In genomic region chr17:78718575-78719209, GRCh38 we compare ENCODE assay signal across 1 cellular context.
A peak's percentile ranks its signal among the peaks of the same experiment; 100 is the strongest.
TF ChIP-seq lines count a peak whose summit lies in the region.

No MANE protein-coding gene starts in this region.

TF ChIP-seq in HepG2, 621 proteins besides CTCF, POLR2A, EP300 and RAD21 (continued from another document and continues in another):
- TF ChIP-seq ZBTB43 (CRISPR knock-in tag; conservative IDR thresholded peaks at IDR 0.05) = no peak
- TF ChIP-seq TCF7 (IDR thresholded peaks at IDR 0.05; ENCODE audit: low read depth) = no peak
- TF ChIP-seq ZNF687 (CRISPR knock-in tag; IDR thresholded peaks at IDR 0.05) = peak; percentile 35; the same call in 1 of the 2 replicates
- no peak for TF ChIP-seq MXD3 (CRISPR knock-in tag; IDR thresholded peaks at IDR 0.05)
- TF ChIP-seq KDM4B (CRISPR knock-in tag; IDR thresholded peaks at IDR 0.05) = no peak
- TF ChIP-seq IRF9 (CRISPR knock-in tag; IDR thresholded peaks at IDR 0.05; ENCODE audit: borderline replicate concordance) = no peak
- no peak for TF ChIP-seq KLF16 (CRISPR knock-in tag; IDR thresholded peaks at IDR 0.05)
- TF ChIP-seq ZNF768 (CRISPR knock-in tag; IDR thresholded peaks at IDR 0.05) = peak; percentile 27; the same call in 1 of the 2 replicates
- TF ChIP-seq TBL1XR1 (IDR thresholded peaks at IDR 0.05; ENCODE audit: borderline replicate concordance, low read length, partially characterized antibody) = no peak
- TF ChIP-seq POLR2AphosphoS5 (IDR thresholded peaks at IDR 0.05; ENCODE audit: low read depth, low read length) = no peak
- TF ChIP-seq NFE2L2 (IDR thresholded peaks at IDR 0.05; ENCODE audit: low read length) = no peak
- 0 out of 2 replicates have a peak, but pooled peaks have one; percentile 13 for TF ChIP-seq ZSCAN5A (CRISPR knock-in tag; IDR thresholded peaks at IDR 0.05; ENCODE audit: borderline replicate concordance)
- TF ChIP-seq ZNF781 (CRISPR knock-in tag; IDR thresholded peaks at IDR 0.05; ENCODE audit: borderline replicate concordance, not compliant biosample characterization) = no peak
- 0 out of 2 replicates have a peak, but pooled peaks have one; percentile 7 for TF ChIP-seq KDM2A (CRISPR knock-in tag; IDR thresholded peaks at IDR 0.05; ENCODE audit: borderline replicate concordance, low read depth)
- no peak for TF ChIP-seq ZNF576 (CRISPR knock-in tag; IDR thresholded peaks at IDR 0.05)
- TF ChIP-seq SNAPC2 (CRISPR knock-in tag; IDR thresholded peaks at IDR 0.05) = no peak
- TF ChIP-seq GPBP1L1 (CRISPR knock-in tag; IDR thresholded peaks at IDR 0.05) = no peak
- no peak for TF ChIP-seq DMAP1 (CRISPR knock-in tag; IDR thresholded peaks at IDR 0.05)
- no peak for TF ChIP-seq ZNF446 (CRISPR knock-in tag; IDR thresholded peaks at IDR 0.05)
- TF ChIP-seq AHR (CRISPR knock-in tag; IDR thresholded peaks at IDR 0.05) = no peak
- TF ChIP-seq ZNF414 (CRISPR knock-in tag; IDR thresholded peaks at IDR 0.05) = no peak; the same call in 1 of the 2 replicates
- no peak for TF ChIP-seq PRDM4 (CRISPR knock-in tag; IDR thresholded peaks at IDR 0.05; ENCODE audit: borderline replicate concordance)
- TF ChIP-seq ATF4 (CRISPR knock-in tag; IDR thresholded peaks at IDR 0.05) = no peak
- TF ChIP-seq IRX3 (CRISPR knock-in tag; IDR thresholded peaks at IDR 0.05; ENCODE audit: borderline replicate concordance, low read depth) = no peak
- no peak for TF ChIP-seq SETDB1 (CRISPR knock-in tag; IDR thresholded peaks at IDR 0.05; ENCODE audit: borderline replicate concordance)
- TF ChIP-seq ZNF780A (CRISPR knock-in tag; IDR thresholded peaks at IDR 0.05) = no peak
- no peak for TF ChIP-seq SUZ12 (IDR thresholded peaks at IDR 0.05; ENCODE audit: low read depth, low read length)
- no peak for TF ChIP-seq RBAK (CRISPR knock-in tag; IDR thresholded peaks at IDR 0.05)
- no peak for TF ChIP-seq ZNF782 (CRISPR knock-in tag; IDR thresholded peaks at IDR 0.05; ENCODE audit: borderline replicate concordance)
- no peak for TF ChIP-seq ZNF563 (CRISPR knock-in tag; IDR thresholded peaks at IDR 0.05)
- TF ChIP-seq RFX3 (CRISPR knock-in tag; IDR thresholded peaks at IDR 0.05) = no peak
- TF ChIP-seq ZNF329 (CRISPR knock-in tag; IDR thresholded peaks at IDR 0.05; ENCODE audit: low read depth) = no peak
- no peak for TF ChIP-seq MEIS1 (CRISPR knock-in tag; IDR thresholded peaks at IDR 0.05; ENCODE audit: borderline replicate concordance)
- TF ChIP-seq FOXC1 (CRISPR knock-in tag; IDR thresholded peaks at IDR 0.05; ENCODE audit: borderline replicate concordance) = 0 out of 2 replicates have a peak, but pooled peaks have one; percentile 39
- no peak for TF ChIP-seq ZMYM4 (CRISPR knock-in tag; IDR thresholded peaks at IDR 0.05)
- no peak for TF ChIP-seq SP5 (CRISPR knock-in tag; IDR thresholded peaks at IDR 0.05; ENCODE audit: borderline replicate concordance, low read depth)
- no peak for TF ChIP-seq KAT8 (CRISPR knock-in tag; IDR thresholded peaks at IDR 0.05)
- no peak for TF ChIP-seq ZNF724P (CRISPR knock-in tag; IDR thresholded peaks at IDR 0.05; ENCODE audit: borderline replicate concordance)
- no peak for TF ChIP-seq USF2 (IDR thresholded peaks at IDR 0.05; ENCODE audit: low read depth, low read length)
- no peak for TF ChIP-seq USF2 (CRISPR knock-in tag; IDR thresholded peaks at IDR 0.05; ENCODE audit: borderline replicate concordance)
- TF ChIP-seq ZBTB25 (CRISPR knock-in tag; IDR thresholded peaks at IDR 0.05) = no peak
